ENCODE assay signal across 1 cellular context in genomic region chr19:58519355-58520256, GRCh38.
TF ChIP-seq lines count a peak whose summit lies in the region.

TSS of gene ZBTB45 (minus strand) at chr19:58519810. CDS start at chr19:58517673, 2,137 bp downstream.

TF ChIP-seq in HepG2, 621 proteins besides CTCF, POLR2A, EP300 and RAD21 (continued from another document and continues in another):
- TF ChIP-seq NFAT5 (CRISPR knock-in tag; IDR thresholded peaks at IDR 0.05): no peak; the same call in 1 of the 2 replicates
- peak; percentile 51; the same call in 1 of the 2 replicates for TF ChIP-seq ARID3A (IDR thresholded peaks at IDR 0.05; ENCODE audit: low read depth, low read length)
- peak; percentile 88 for TF ChIP-seq HINFP (CRISPR knock-in tag; IDR thresholded peaks at IDR 0.05; ENCODE audit: low read depth)
- TF ChIP-seq CBFB (CRISPR knock-in tag; IDR thresholded peaks at IDR 0.05): peak; percentile 98
- peak; percentile 95; the same call in 1 of the 2 replicates for TF ChIP-seq CCDC6 (CRISPR knock-in tag; IDR thresholded peaks at IDR 0.05)
- TF ChIP-seq HOXA7 (CRISPR knock-in tag; IDR thresholded peaks at IDR 0.05): 0 out of 2 replicates have a peak, but pooled peaks have one; percentile 86
- peak; percentile 97 for TF ChIP-seq REPIN1 (CRISPR knock-in tag; IDR thresholded peaks at IDR 0.05; ENCODE audit: borderline replicate concordance, low read depth)
- peak; percentile 99 for TF ChIP-seq HDAC1 (CRISPR knock-in tag; IDR thresholded peaks at IDR 0.05)
- TF ChIP-seq, protein P1, sequence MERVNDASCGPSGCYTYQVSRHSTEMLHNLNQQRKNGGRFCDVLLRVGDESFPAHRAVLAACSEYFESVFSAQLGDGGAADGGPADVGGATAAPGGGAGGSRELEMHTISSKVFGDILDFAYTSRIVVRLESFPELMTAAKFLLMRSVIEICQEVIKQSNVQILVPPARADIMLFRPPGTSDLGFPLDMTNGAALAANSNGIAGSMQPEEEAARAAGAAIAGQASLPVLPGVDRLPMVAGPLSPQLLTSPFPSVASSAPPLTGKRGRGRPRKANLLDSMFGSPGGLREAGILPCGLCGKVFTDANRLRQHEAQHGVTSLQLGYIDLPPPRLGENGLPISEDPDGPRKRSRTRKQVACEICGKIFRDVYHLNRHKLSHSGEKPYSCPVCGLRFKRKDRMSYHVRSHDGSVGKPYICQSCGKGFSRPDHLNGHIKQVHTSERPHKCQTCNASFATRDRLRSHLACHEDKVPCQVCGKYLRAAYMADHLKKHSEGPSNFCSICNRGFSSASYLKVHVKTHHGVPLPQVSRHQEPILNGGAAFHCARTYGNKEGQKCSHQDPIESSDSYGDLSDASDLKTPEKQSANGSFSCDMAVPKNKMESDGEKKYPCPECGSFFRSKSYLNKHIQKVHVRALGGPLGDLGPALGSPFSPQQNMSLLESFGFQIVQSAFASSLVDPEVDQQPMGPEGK (CRISPR knock-in tag; IDR thresholded peaks at IDR 0.05): peak; percentile 76
- TF ChIP-seq FIP1L1 (IDR thresholded peaks at IDR 0.05; ENCODE audit: borderline replicate concordance, insufficient read depth, low read depth, low read length): no peak; the same call in 1 of the 2 replicates
- TF ChIP-seq LCORL (IDR thresholded peaks at IDR 0.05): no peak
- peak; percentile 91 for TF ChIP-seq LCORL (CRISPR knock-in tag; IDR thresholded peaks at IDR 0.05)
- TF ChIP-seq CBX1 (IDR thresholded peaks at IDR 0.05; ENCODE audit: low read depth): peak; percentile 90
- TF ChIP-seq MIER3 (CRISPR knock-in tag; IDR thresholded peaks at IDR 0.05; ENCODE audit: borderline replicate concordance): peak; percentile 95
- TF ChIP-seq HOMEZ (CRISPR knock-in tag; IDR thresholded peaks at IDR 0.05; ENCODE audit: low read depth): peak; percentile 71; the same call in 1 of the 2 replicates
- peak; percentile 78; the same call in 1 of the 2 replicates for TF ChIP-seq ZNF460 (CRISPR knock-in tag; IDR thresholded peaks at IDR 0.05; ENCODE audit: borderline replicate concordance)
- peak; percentile 75 for TF ChIP-seq FOSL2 (CRISPR knock-in tag; IDR thresholded peaks at IDR 0.05)
- peak; percentile 95; the same call in 1 of the 2 replicates for TF ChIP-seq ZNF709 (CRISPR knock-in tag; IDR thresholded peaks at IDR 0.05)
- no peak; the same call in 1 of the 2 replicates for TF ChIP-seq SIX4 (CRISPR knock-in tag; IDR thresholded peaks at IDR 0.05)
- TF ChIP-seq PAF1 (CRISPR knock-in tag; IDR thresholded peaks at IDR 0.05): no peak; the same call in 1 of the 2 replicates
- TF ChIP-seq PHF20 (CRISPR knock-in tag; IDR thresholded peaks at IDR 0.05): peak; percentile 99
- TF ChIP-seq ZNF326 (CRISPR knock-in tag; IDR thresholded peaks at IDR 0.05; ENCODE audit: borderline replicate concordance): no peak
- TF ChIP-seq ZNF605 (CRISPR knock-in tag; IDR thresholded peaks at IDR 0.05): no peak
- no peak for TF ChIP-seq MATR3 (CRISPR knock-in tag; IDR thresholded peaks at IDR 0.05)
- peak; percentile 55; the same call in 1 of the 2 replicates for TF ChIP-seq SOX5 (CRISPR knock-in tag; IDR thresholded peaks at IDR 0.05; ENCODE audit: borderline replicate concordance)
- TF ChIP-seq HCFC1 (IDR thresholded peaks at IDR 0.05; ENCODE audit: low read depth, low read length): peak; percentile 86
- TF ChIP-seq GTF3A (CRISPR knock-in tag; conservative IDR thresholded peaks at IDR 0.05): peak; percentile 79; the same call in 1 of the 2 replicates
- peak; percentile 79 for TF ChIP-seq ZNF768 (CRISPR knock-in tag; IDR thresholded peaks at IDR 0.05)
- TF ChIP-seq ZNF124 (CRISPR knock-in tag; IDR thresholded peaks at IDR 0.05): peak; percentile 93
- peak; percentile 76 for TF ChIP-seq ZNF3 (CRISPR knock-in tag; IDR thresholded peaks at IDR 0.05)
- TF ChIP-seq ZNF10 (CRISPR knock-in tag; IDR thresholded peaks at IDR 0.05; ENCODE audit: borderline replicate concordance, low read depth): no peak
- 0 out of 2 replicates have a peak, but pooled peaks have one; percentile 16 for TF ChIP-seq ZNF7 (CRISPR knock-in tag; IDR thresholded peaks at IDR 0.05)
- peak; percentile 78 for TF ChIP-seq STAG1 (CRISPR knock-in tag; IDR thresholded peaks at IDR 0.05)
- peak; percentile 87; the same call in 1 of the 2 replicates for TF ChIP-seq ZXDC (CRISPR knock-in tag; IDR thresholded peaks at IDR 0.05)
- TF ChIP-seq, protein P2, sequence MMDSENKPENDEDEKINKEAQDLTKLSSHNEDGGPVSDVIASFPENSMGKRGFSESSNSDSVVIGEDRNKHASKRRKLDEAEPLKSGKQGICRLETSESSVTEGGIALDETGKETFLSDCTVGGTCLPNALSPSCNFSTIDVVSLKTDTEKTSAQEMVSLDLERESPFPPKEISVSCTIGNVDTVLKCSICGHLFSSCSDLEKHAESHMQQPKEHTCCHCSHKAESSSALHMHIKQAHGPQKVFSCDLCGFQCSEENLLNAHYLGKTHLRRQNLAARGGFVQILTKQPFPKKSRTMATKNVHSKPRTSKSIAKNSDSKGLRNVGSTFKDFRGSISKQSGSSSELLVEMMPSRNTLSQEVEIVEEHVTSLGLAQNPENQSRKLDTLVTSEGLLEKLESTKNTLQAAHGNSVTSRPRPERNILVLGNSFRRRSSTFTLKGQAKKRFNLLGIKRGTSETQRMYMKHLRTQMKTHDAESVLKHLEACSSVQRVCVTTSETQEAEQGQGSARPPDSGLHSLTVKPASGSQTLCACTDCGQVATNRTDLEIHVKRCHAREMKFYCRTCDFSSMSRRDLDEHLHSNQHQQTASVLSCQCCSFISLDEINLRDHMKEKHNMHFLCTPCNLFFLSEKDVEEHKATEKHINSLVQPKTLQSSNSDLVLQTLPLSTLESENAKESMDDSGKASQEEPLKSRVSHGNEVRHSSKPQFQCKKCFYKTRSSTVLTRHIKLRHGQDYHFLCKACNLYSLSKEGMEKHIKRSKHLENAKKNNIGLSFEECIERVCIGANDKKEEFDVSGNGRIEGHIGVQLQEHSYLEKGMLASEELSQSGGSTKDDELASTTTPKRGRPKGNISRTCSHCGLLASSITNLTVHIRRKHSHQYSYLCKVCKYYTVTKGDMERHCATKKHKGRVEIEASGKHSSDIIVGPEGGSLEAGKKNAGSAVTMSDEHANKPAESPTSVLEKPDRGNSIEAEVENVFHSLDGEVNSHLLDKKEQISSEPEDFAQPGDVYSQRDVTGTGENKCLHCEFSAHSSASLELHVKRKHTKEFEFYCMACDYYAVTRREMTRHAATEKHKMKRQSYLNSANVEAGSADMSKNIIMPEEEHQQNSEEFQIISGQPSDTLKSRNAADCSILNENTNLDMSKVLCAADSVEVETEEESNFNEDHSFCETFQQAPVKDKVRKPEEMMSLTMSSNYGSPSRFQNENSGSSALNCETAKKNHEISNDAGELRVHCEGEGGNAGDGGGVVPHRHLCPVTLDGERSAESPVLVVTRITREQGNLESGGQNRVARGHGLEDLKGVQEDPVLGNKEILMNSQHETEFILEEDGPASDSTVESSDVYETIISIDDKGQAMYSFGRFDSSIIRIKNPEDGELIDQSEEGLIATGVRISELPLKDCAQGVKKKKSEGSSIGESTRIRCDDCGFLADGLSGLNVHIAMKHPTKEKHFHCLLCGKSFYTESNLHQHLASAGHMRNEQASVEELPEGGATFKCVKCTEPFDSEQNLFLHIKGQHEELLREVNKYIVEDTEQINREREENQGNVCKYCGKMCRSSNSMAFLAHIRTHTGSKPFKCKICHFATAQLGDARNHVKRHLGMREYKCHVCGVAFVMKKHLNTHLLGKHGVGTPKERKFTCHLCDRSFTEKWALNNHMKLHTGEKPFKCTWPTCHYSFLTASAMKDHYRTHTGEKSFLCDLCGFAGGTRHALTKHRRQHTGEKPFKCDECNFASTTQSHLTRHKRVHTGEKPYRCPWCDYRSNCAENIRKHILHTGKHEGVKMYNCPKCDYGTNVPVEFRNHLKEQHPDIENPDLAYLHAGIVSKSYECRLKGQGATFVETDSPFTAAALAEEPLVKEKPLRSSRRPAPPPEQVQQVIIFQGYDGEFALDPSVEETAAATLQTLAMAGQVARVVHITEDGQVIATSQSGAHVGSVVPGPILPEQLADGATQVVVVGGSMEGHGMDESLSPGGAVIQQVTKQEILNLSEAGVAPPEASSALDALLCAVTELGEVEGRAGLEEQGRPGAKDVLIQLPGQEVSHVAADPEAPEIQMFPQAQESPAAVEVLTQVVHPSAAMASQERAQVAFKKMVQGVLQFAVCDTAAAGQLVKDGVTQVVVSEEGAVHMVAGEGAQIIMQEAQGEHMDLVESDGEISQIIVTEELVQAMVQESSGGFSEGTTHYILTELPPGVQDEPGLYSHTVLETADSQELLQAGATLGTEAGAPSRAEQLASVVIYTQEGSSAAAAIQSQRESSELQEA (CRISPR knock-in tag; IDR thresholded peaks at IDR 0.05; ENCODE audit: not compliant biosample characterization): peak; percentile 86
